In the genomic region with DNA sequence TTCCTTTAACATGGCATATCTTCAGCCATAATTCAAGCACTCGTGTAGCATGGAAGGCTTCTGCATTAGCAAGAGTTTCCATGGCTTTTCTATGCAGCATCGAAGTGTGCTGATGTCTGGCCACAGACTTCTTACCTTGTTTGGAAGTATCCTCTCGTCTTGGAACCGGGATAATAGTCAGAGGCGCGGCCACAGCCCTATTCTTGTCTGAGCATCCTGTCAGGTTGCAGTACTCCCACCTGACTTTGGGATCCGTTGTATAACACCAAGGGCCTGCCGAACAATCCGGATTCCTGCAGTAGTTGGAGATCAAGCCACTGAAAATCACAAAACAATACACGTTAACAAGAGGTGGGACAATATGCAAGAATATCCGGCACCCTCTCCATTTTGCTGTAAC, we compare ENCODE assay signal across 22 cellular contexts.
"Had no signal": no experiment of that assay in that cellular context is flagged by ENCODE, and none has a peak within 500 bp of the region (broad histone marks: within the 10 kb centered on the region; RNA-seq: fewer than 3 reads in every experiment).

No MANE protein-coding gene starts in this region.

- H3K36me3 ChIP-seq: colonic mucosa, gastrocnemius medialis, heart right ventricle had no signal

- H3K27me3 ChIP-seq: colonic mucosa, dorsolateral prefrontal cortex, esophagus squamous epithelium, foreskin keratinocyte, gastrocnemius medialis, gastroesophageal sphincter, heart right ventricle had no signal

- H3K27ac ChIP-seq: colonic mucosa, coronary artery, dorsolateral prefrontal cortex, epithelial cell of prostate, esophagus squamous epithelium, foreskin keratinocyte, gastrocnemius medialis, gastroesophageal sphincter, heart right ventricle had no signal

- H3K4me1 ChIP-seq: colonic mucosa, esophagus squamous epithelium, foreskin keratinocyte, gastrocnemius medialis, gastroesophageal sphincter, heart right ventricle had no signal

- DNase-seq: colonic mucosa; cortex of kidney; dermis blood vessel endothelial cell; dorsolateral prefrontal cortex; effector CD4-positive, alpha-beta T cell; effector CD8-positive, alpha-beta T cell; effector memory CD4-positive, alpha-beta T cell; effector memory CD8-positive, alpha-beta T cell; endodermal cell; erythroblast; esophagus squamous epithelium; foreskin fibroblast; foreskin keratinocyte; foreskin melanocyte; gastrocnemius medialis; glutamatergic neuron; head of caudate nucleus; heart right ventricle had no signal

- ATAC-seq: effector memory CD8-positive, alpha-beta T cell; esophagus mucosa; foreskin keratinocyte; gastrocnemius medialis; gastroesophageal sphincter; heart right ventricle had no signal

- H3K4me3 ChIP-seq: colonic mucosa, coronary artery, dorsolateral prefrontal cortex, esophagus squamous epithelium, gastrocnemius medialis, gastroesophageal sphincter, heart right ventricle had no signal

- H3K9me3 ChIP-seq: colonic mucosa, esophagus squamous epithelium, gastrocnemius medialis, gastroesophageal sphincter had no signal
